In genomic region chr1:39981957-39982356, GRCh38 we compare ENCODE assay signal across 2 cellular contexts.
TF ChIP-seq lines count a peak whose summit lies in the region.

No MANE protein-coding gene starts in this region.

TF ChIP-seq in HEK293, 187 proteins besides CTCF, POLR2A, EP300 and RAD21 (continued from another document):
- no peak for TF ChIP-seq PRDM10 (tag by site-specific recombination; IDR thresholded peaks at IDR 0.05)

TF ChIP-seq in WTC11, 78 proteins besides CTCF, POLR2A, EP300 and RAD21 (continued from another document):
- TF ChIP-seq AFF4 (CRISPR knock-in tag; IDR thresholded peaks at IDR 0.05; ENCODE audit: borderline replicate concordance) (no peak), TEAD1 (CRISPR knock-in tag; IDR thresholded peaks at IDR 0.05) (no peak), IRF2 (CRISPR knock-in tag; IDR thresholded peaks at IDR 0.05; ENCODE audit: borderline replicate concordance, low read depth) (no peak)
